16 cellular contexts compared by ENCODE assay signal in the genomic region with DNA sequence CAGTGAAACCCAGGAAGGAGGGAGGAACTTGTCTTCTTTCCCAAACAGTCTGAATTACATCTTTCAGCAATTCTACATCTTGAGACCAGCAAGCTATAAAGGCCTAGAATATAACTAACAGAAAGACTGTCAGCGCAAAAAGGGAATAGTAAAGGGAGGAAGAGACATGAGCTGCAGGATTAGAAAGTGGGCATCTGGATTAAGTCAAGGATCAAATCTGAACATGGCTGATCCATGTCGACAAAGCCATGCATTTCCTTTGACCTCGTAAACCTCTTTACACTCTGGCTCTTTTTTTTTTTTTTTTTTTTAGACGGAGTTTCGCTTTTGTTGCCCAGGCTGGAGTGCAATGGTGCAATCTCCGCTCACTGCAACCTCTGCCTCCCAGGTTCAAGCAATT. TPM values are rescaled to one million over a fixed set of nuclear protein-coding genes. Genes with fewer than 3 reads are reported as not detected.
DNase-seq lines count a peak whose midpoint lies in the region; ATAC-seq and TF ChIP-seq lines count a peak whose summit lies in the region.
"Had no signal": no experiment of that assay in that cellular context is flagged by ENCODE, and none has a peak within 500 bp of the region (broad histone marks: within the 10 kb centered on the region; RNA-seq: fewer than 3 reads in every experiment).

No MANE protein-coding gene starts in this region.

- H3K9me3 Mint-ChIP-seq in HFFc6: no peaks in the 10 kb centered on the region
- H3K9me3 Mint-ChIP-seq: CD4-positive, alpha-beta memory T cell had no signal

- no peaks in the 10 kb centered on the region for H4K20me1 ChIP-seq in hepatocyte (ENCODE audit: insufficient read depth, poor library complexity, severe bottlenecking)

- H3K27me3 ChIP-seq in WERI-Rb-1 (ENCODE audit: insufficient read depth, low read depth, severe bottlenecking) (peaks cover 4% of the 10 kb centered on the region), hepatocyte (no peaks in the 10 kb centered on the region)
- H3K27me3 ChIP-seq: BE2C had no signal

- no peak overlapping the region for H2AFZ ChIP-seq in hepatocyte

- peaks cover 10% of the 10 kb centered on the region for H3K4me1 Mint-ChIP-seq in HFFc6 (ENCODE audit: low read depth)
- H3K4me1 Mint-ChIP-seq: CD4-positive, alpha-beta memory T cell had no signal

- no peaks in the 10 kb centered on the region for H3K36me3 Mint-ChIP-seq in HFFc6 (ENCODE audit: low read depth)
- H3K36me3 Mint-ChIP-seq: CD4-positive, alpha-beta memory T cell had no signal

- H3K79me2 ChIP-seq in hepatocyte: no peaks in the 10 kb centered on the region

- DNase-seq in HFFc6 (no peak), WERI-Rb-1 (peak; percentile 32), hepatocyte (ENCODE audit: low spot score) (no peak)
- DNase-seq: BE2C; CD4-positive, alpha-beta memory T cell; DMS153; DMS79 treated with DMSO at 0.1 percent for 48 hours; EL; GF-D8; H7 had no signal

- H3K9me3 ChIP-seq in WERI-Rb-1 (ENCODE audit: severe bottlenecking) (no peaks in the 10 kb centered on the region), hepatocyte (ENCODE audit: low read depth) (no peaks in the 10 kb centered on the region)
- H3K9me3 ChIP-seq: A549, BE2C had no signal

- peak overlapping the region; percentile 52 for H3K4me2 ChIP-seq in hepatocyte
- H3K4me2 ChIP-seq: A549 had no signal

- no peaks in the 10 kb centered on the region for H3K9me2 ChIP-seq in hepatocyte (replicated peaks; ENCODE audit: insufficient read depth)

- H3K27ac ChIP-seq in WERI-Rb-1: no peak overlapping the region
- no peak overlapping the region for H3K27ac ChIP-seq in hepatocyte
- H3K27ac ChIP-seq: A549, C4-2B had no signal

- 66% methylated on average over 6 of the region's 6 CpGs for WGBS in hepatocyte (ENCODE audit: low lambda C conversion rate, missing lambda C conversion rate)

- ATAC-seq in HG03521 (IDR thresholded peaks at IDR 0.05; ENCODE audit: unreplicated experiment) (no peak), HG03565 (IDR thresholded peaks at IDR 0.05; ENCODE audit: unreplicated experiment) (no peak), GM19463 (IDR thresholded peaks at IDR 0.05; ENCODE audit: unreplicated experiment) (no peak)
- ATAC-seq: A549, K562 had no signal

- peak overlapping the region; percentile 30; the same call in 1 of the 2 replicates for H3K4me3 Mint-ChIP-seq in HFFc6
- H3K4me3 Mint-ChIP-seq: CD4-positive, alpha-beta memory T cell had no signal

- H3K4me1 ChIP-seq in hepatocyte (ENCODE audit: insufficient read depth): no peaks in the 10 kb centered on the region
- H3K4me1 ChIP-seq: A549, BE2C had no signal

- H3K27ac Mint-ChIP-seq in HFFc6: no peak overlapping the region
- H3K27ac Mint-ChIP-seq: CD4-positive, alpha-beta memory T cell had no signal

- H3K36me3 ChIP-seq in WERI-Rb-1: no peaks in the 10 kb centered on the region
- no peaks in the 10 kb centered on the region for H3K36me3 ChIP-seq in hepatocyte (replicated peaks; ENCODE audit: insufficient read depth, low read depth)
- H3K36me3 ChIP-seq: BE2C had no signal

- TF ChIP-seq CTCF in HFFc6 (IDR thresholded peaks at IDR 0.05) (no peak), WERI-Rb-1 (IDR thresholded peaks at IDR 0.05; ENCODE audit: low read depth, low read length) (no peak), hepatocyte (IDR thresholded peaks at IDR 0.05; ENCODE audit: poor library complexity) (no peak)

- H3K4me3 ChIP-seq in WERI-Rb-1 (ENCODE audit: low read depth, low read length) (no peak overlapping the region), hepatocyte (no peak overlapping the region)
- H3K4me3 ChIP-seq: A549, K562 had no signal

- peaks cover 16% of the 10 kb centered on the region; the same call in 1 of the 2 replicates for H3K27me3 Mint-ChIP-seq in HFFc6 (ENCODE audit: insufficient read depth)

RNA-seq across cellular contexts. Expression of a gene that starts 35.4 kb away (rescaled TPM):
- under 1 TPM; 0.26 to 0.66 (median 0.49) TPM for total RNA-seq in HFFc6 (2021; fragmentation: NEBNext Ultra II Directional; extraction: Animal tissue kit (Norgen Biotek cat#: 25700))
- total RNA-seq in hepatocyte: 2.2 and 2.6 TPM in 2 replicates
- polyA plus RNA-seq in hepatocyte: 3.2 and 3.5 TPM in 2 replicates

RNA-seq across cellular contexts. Expression of a gene that starts 36.5 kb away (rescaled TPM):
- 10 to 100 TPM; 24.9 to 32.8 (median 29.0) TPM for total RNA-seq in HFFc6 (2021; fragmentation: NEBNext Ultra II Directional; extraction: Animal tissue kit (Norgen Biotek cat#: 25700))
- total RNA-seq in hepatocyte: 54.9 and 60.3 TPM in 2 replicates
- polyA plus RNA-seq in hepatocyte: 26.6 and 29.3 TPM in 2 replicates
